21 cellular contexts compared by ENCODE assay signal in genomic region chr10:70963271-70963670, GRCh38.
"Had no signal": no experiment of that assay in that cellular context is flagged by ENCODE, and none has a peak within 500 bp of the region (broad histone marks: within the 10 kb centered on the region; RNA-seq: fewer than 3 reads in every experiment).

No MANE protein-coding gene starts in this region.

- FAIRE-seq: endothelial cell of umbilical vein had no signal

- DNase-seq: cerebellar nuclear complex; dermis blood vessel endothelial cell; effector memory CD4-positive, alpha-beta T cell; foreskin melanocyte; glutamatergic neuron; heart right ventricle; hippocampal formation; immature natural killer cell; islet precursor cell; naive B cell; nucleus accumbens; psoas muscle; right cardiac atrium; sigmoid colon; stimulated activated CD4-positive, alpha-beta T cell treated with anti-CD3 and anti-CD28 coated beads, Interleukin-4, amount 100 ng/mL, for 4 hours; stimulated activated naive CD8-positive, alpha-beta T cell treated with anti-CD3 and anti-CD28 coated beads, Interleukin-15, Interleukin-2, amounts not matched to agents 100 U/mL and 50 U/mL, for 24 hours; testis; tibial artery had no signal

- ATAC-seq: heart right ventricle; left lobe of liver; psoas muscle; right cardiac atrium; stimulated activated memory B cell treated with anti-CD40 and anti-IgM and Interleukin-4, amounts not matched to agents 10 μg/mL and 1 μg/mL and 100 μg/mL, for 72 hours; stimulated activated naive CD8-positive, alpha-beta T cell treated with anti-CD3 and anti-CD28 coated beads, Interleukin-15, Interleukin-2, amounts not matched to agents 100 U/mL and 50 U/mL, for 24 hours had no signal
